In genomic region chr14:50820786-50821185, GRCh38 we compare ENCODE assay signal across 16 cellular contexts. TPM values are rescaled to one million over a fixed set of nuclear protein-coding genes. Genes with fewer than 3 reads are reported as not detected.
DNase-seq lines count a peak whose midpoint lies in the region; ATAC-seq and TF ChIP-seq lines count a peak whose summit lies in the region.
"Had no signal": no experiment of that assay in that cellular context is flagged by ENCODE, and none has a peak within 500 bp of the region (broad histone marks: within the 10 kb centered on the region; RNA-seq: fewer than 3 reads in every experiment).

No MANE protein-coding gene starts in this region.

- H3K9me3 ChIP-seq in CD8-positive, alpha-beta T cell (ENCODE audit: low read length), result no peaks in the 10 kb centered on the region
- H3K9me3 ChIP-seq in T-helper 17 cell (ENCODE audit: control insufficient read depth, low read length, poor library complexity, severe bottlenecking) (no peaks in the 10 kb centered on the region), ascending aorta (no peaks in the 10 kb centered on the region)
- no peaks in the 10 kb centered on the region for H3K9me3 ChIP-seq in naive thymus-derived CD4-positive, alpha-beta T cell (ENCODE audit: control insufficient read depth in 2 of 3, low read length in 3 of 3)
- H3K9me3 ChIP-seq: body of pancreas, SJCRH30, vagina had no signal

- no peaks in the 10 kb centered on the region for H3K27me3 Mint-ChIP-seq in CD8-positive, alpha-beta T cell (ENCODE audit: low read depth)
- peaks cover 4% of the 10 kb centered on the region for H3K27me3 Mint-ChIP-seq in IgD-negative memory B cell
- no peaks in the 10 kb centered on the region for H3K27me3 Mint-ChIP-seq in T-helper 17 cell
- no peaks in the 10 kb centered on the region for H3K27me3 Mint-ChIP-seq in naive thymus-derived CD4-positive, alpha-beta T cell

- peak overlapping the region; percentile 98 for H3K27ac Mint-ChIP-seq in CD8-positive, alpha-beta T cell
- H3K27ac Mint-ChIP-seq in IgD-negative memory B cell (peak overlapping the region; percentile 68 to 98 (median 96)), T-helper 17 cell (no peak overlapping the region)
- H3K27ac Mint-ChIP-seq in naive thymus-derived CD4-positive, alpha-beta T cell, result peak overlapping the region; percentile 41 to 97 (median 90)

- H3K4me3 ChIP-seq in CD8-positive, alpha-beta T cell (ENCODE audit: low read depth, low read length), result no peak overlapping the region
- no peak overlapping the region for H3K4me3 ChIP-seq in naive thymus-derived CD4-positive, alpha-beta T cell (ENCODE audit: low read length)
- H3K4me3 ChIP-seq in foreskin fibroblast (ENCODE audit: low read depth in 1 of 2, low read length in 2 of 2) (no peak overlapping the region), ascending aorta (no peak overlapping the region)
- H3K4me3 ChIP-seq: body of pancreas, GM23248, SJCRH30, vagina had no signal

- CTCF ChIA-PET in CD8-positive, alpha-beta T cell (lab: Charles Lee), result interaction anchor here (0.6 to 3.9 kb wide), 5 partner anchors 9 to 44 kb away, joined by 3 to 34 read pairs (median 12); no protein-coding TSS in a partner anchor
- CTCF ChIA-PET in naive thymus-derived CD4-positive, alpha-beta T cell (lab: Charles Lee), result interaction anchor here (0.6 to 3.3 kb wide), 7 partner anchors 9 to 62 kb away, joined by 3 to 16 read pairs (median 6); no protein-coding TSS in a partner anchor

- TF ChIP-seq CTCF in CD8-positive, alpha-beta T cell (IDR thresholded peaks at IDR 0.05), result no peak
- TF ChIP-seq CTCF in foreskin fibroblast (IDR thresholded peaks at IDR 0.05; ENCODE audit: low read depth, low read length), result no peak
- TF ChIP-seq CTCF in ascending aorta (IDR thresholded peaks at IDR 0.05), result no peak

- no peaks in the 10 kb centered on the region for H3K27me3 ChIP-seq in CD8-positive, alpha-beta T cell (ENCODE audit: insufficient read depth, low read length)
- H3K27me3 ChIP-seq in naive thymus-derived CD4-positive, alpha-beta T cell (ENCODE audit: control insufficient read depth in 2 of 2, insufficient read depth in 2 of 2, low read length in 2 of 2), result no peaks in the 10 kb centered on the region
- H3K27me3 ChIP-seq in ascending aorta, result no peaks in the 10 kb centered on the region
- H3K27me3 ChIP-seq: body of pancreas, SJCRH30, vagina had no signal

- H3K36me3 ChIP-seq in CD8-positive, alpha-beta T cell (ENCODE audit: insufficient read depth, low read length), result no peaks in the 10 kb centered on the region
- H3K36me3 ChIP-seq in naive thymus-derived CD4-positive, alpha-beta T cell (ENCODE audit: control insufficient read depth in 2 of 3, insufficient read depth in 3 of 3, low read length in 3 of 3), result no peaks in the 10 kb centered on the region
- no peaks in the 10 kb centered on the region for H3K36me3 ChIP-seq in ascending aorta
- H3K36me3 ChIP-seq: SJCRH30, vagina had no signal

- ATAC-seq in CD8-positive, alpha-beta T cell, result no peak
- ATAC-seq in T-helper 17 cell, result no peak
- no peak for ATAC-seq in naive thymus-derived CD4-positive, alpha-beta T cell
- ATAC-seq: body of pancreas had no signal

- POLR2A ChIA-PET in CD8-positive, alpha-beta T cell (lab: Charles Lee), result interaction anchor here (0.6 to 3.4 kb wide), 7 partner anchors 8 to 292 kb away, joined by 3 to 24 read pairs (median 12); partner anchors contain the start of gene NIN
- POLR2A ChIA-PET in naive thymus-derived CD4-positive, alpha-beta T cell (lab: Charles Lee), result interaction anchor here (0.6 to 8.3 kb wide), 8 partner anchors 8 to 756 kb away, joined by 3 to 91 read pairs (median 9); partner anchors contain the start of gene NIN

- H3K4me1 Mint-ChIP-seq in CD8-positive, alpha-beta T cell (ENCODE audit: low read depth), result peaks cover 88% of the 10 kb centered on the region
- peaks cover 66 to 79% (median 67%) of the 10 kb centered on the region in 3 donors for H3K4me1 Mint-ChIP-seq in IgD-negative memory B cell
- H3K4me1 Mint-ChIP-seq in T-helper 17 cell, result peaks cover 61% of the 10 kb centered on the region
- H3K4me1 Mint-ChIP-seq in naive thymus-derived CD4-positive, alpha-beta T cell, result peaks cover 73 to 95% (median 88%) of the 10 kb centered on the region in 7 donors

- H3K4me1 ChIP-seq in CD8-positive, alpha-beta T cell (ENCODE audit: insufficient read depth, low read length), result peaks cover 84% of the 10 kb centered on the region
- peaks cover 66 to 85% of the 10 kb centered on the region in 2 donors for H3K4me1 ChIP-seq in naive thymus-derived CD4-positive, alpha-beta T cell (ENCODE audit: control insufficient read depth in 2 of 2, insufficient read depth in 2 of 2, low read length in 2 of 2)
- H3K4me1 ChIP-seq in ascending aorta, result peaks cover 0 to 11% of the 10 kb centered on the region in 2 donors

- H3K9me3 Mint-ChIP-seq in CD8-positive, alpha-beta T cell, result no peaks in the 10 kb centered on the region
- H3K9me3 Mint-ChIP-seq in IgD-negative memory B cell, result no peaks in the 10 kb centered on the region
- H3K9me3 Mint-ChIP-seq in naive thymus-derived CD4-positive, alpha-beta T cell, result no peaks in the 10 kb centered on the region

- intact Hi-C loops in CD8-positive, alpha-beta T cell (cut with DNase I, micrococcal nuclease), result loop anchor here in 1 of 2 experiments (5.0 to 10.0 kb wide), 2 partner anchors 33 to 274 kb away; partner anchors contain the start of gene TRIM9
- intact Hi-C loops in naive thymus-derived CD4-positive, alpha-beta T cell (cut with micrococcal nuclease), result loop anchor here (1.0 to 5.0 kb wide), 3 partner anchors 7 to 40 kb away; no protein-coding TSS in a partner anchor
- intact Hi-C loops in ascending aorta (cut with DNase I), result no loop called here

- peak overlapping the region; percentile 58 for H3K4me3 Mint-ChIP-seq in CD8-positive, alpha-beta T cell
- H3K4me3 Mint-ChIP-seq in IgD-negative memory B cell (peak overlapping the region; percentile 21 to 70 (median 66)), T-helper 17 cell (peak overlapping the region; percentile 19)
- H3K4me3 Mint-ChIP-seq in naive thymus-derived CD4-positive, alpha-beta T cell, result peak overlapping the region in 6 of 10 donors; percentile 21 to 79 (median 48)

- no peak overlapping the region for H3K27ac ChIP-seq in CD8-positive, alpha-beta T cell (ENCODE audit: low read depth, low read length)
- peak overlapping the region; percentile 69 for H3K27ac ChIP-seq in naive thymus-derived CD4-positive, alpha-beta T cell (ENCODE audit: low read depth, low read length)
- no peak overlapping the region for H3K27ac ChIP-seq in ascending aorta
- H3K27ac ChIP-seq: body of pancreas, GM23248, SJCRH30, vagina had no signal

- peaks cover 47% of the 10 kb centered on the region for H3K36me3 Mint-ChIP-seq in CD8-positive, alpha-beta T cell
- peaks cover 4% of the 10 kb centered on the region for H3K36me3 Mint-ChIP-seq in IgD-negative memory B cell
- H3K36me3 Mint-ChIP-seq in T-helper 17 cell (ENCODE audit: low read depth), result no peaks in the 10 kb centered on the region
- H3K36me3 Mint-ChIP-seq in naive thymus-derived CD4-positive, alpha-beta T cell, result peaks cover 0 to 47% (median 23%) of the 10 kb centered on the region in 5 donors

- no peak for DNase-seq in CD8-positive, alpha-beta T cell
- DNase-seq in T-helper 17 cell, result no peak
- no peak for DNase-seq in naive thymus-derived CD4-positive, alpha-beta T cell
- DNase-seq in DMS114 treated with DMSO at 0.1 percent for 48 hours (lab: John Stamatoyannopoulos, UW; ENCODE audit: unreplicated experiment), result no peak
- DNase-seq in foreskin fibroblast, result no peak
- DNase-seq in ascending aorta (ENCODE audit: low spot score in 2 of 2), result no peak
- DNase-seq: body of pancreas; GDM1; GM23248; NCI-H2029 treated with DMSO at 0.1 percent for 48 hours; nucleus accumbens; SJCRH30; stimulated activated naive CD4-positive, alpha-beta T cell treated with Interleukin-2 at 50 U/mL for 16 hours had no signal

RNA-seq across cellular contexts. Expression of gene NIN, which starts 10.2 kb away (rescaled TPM):
- total RNA-seq in CD8-positive, alpha-beta T cell, result 100 to 1,000 TPM; 121 to 132 TPM
- 76.5 TPM for polyA plus RNA-seq in IgD-negative memory B cell
- total RNA-seq in T-helper 17 cell (10 to 100 TPM; 62.2 to 71.6 TPM), ascending aorta (25.2 TPM)
- 100 to 1,000 TPM in 4 of 5 experiments, 10 to 100 TPM in 1; 84.5 to 149 (median 128) TPM for total RNA-seq in naive thymus-derived CD4-positive, alpha-beta T cell
- 10 to 100 TPM; 51.1 to 80.8 TPM for polyA plus RNA-seq in naive thymus-derived CD4-positive, alpha-beta T cell

RNA-seq across cellular contexts. Expression of gene ABHD12B, which starts 51.1 kb away (rescaled TPM):
- not detected for total RNA-seq in CD8-positive, alpha-beta T cell
- not detected for polyA plus RNA-seq in IgD-negative memory B cell
- total RNA-seq in T-helper 17 cell (not detected), ascending aorta (not detected)
- under 1 TPM in 1 of 5 experiments, not detected in 4; 0.37 TPM for total RNA-seq in naive thymus-derived CD4-positive, alpha-beta T cell
- not detected for polyA plus RNA-seq in naive thymus-derived CD4-positive, alpha-beta T cell
- total RNA-seq: body of pancreas, GM23248, lung microvascular endothelial cell, SJCRH30, vagina had no signal
